24 cellular contexts compared by ENCODE assay signal in the genomic region with DNA sequence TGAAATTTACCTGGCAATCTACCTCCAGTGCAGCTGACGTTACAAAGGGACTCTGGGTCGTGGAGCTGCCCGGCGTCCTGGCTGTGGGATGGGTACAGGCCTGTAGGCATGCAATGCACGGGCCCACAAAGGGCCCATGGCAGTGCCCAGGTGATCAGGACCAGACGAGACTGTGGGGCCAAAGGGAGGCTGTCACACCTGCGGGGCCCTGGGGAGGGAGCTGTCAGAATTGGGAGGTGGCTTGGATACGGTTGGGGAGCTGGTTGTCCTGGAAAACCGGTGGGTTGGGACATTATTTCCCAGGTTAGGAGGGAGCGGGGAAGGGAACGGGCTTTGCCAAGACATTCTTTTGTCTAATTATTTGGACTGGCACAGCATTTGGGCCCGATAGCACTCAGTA.
"Had no signal": no experiment of that assay in that cellular context is flagged by ENCODE, and none has a peak within 500 bp of the region (broad histone marks: within the 10 kb centered on the region; RNA-seq: fewer than 3 reads in every experiment).

No MANE protein-coding gene starts in this region.

- H3K4me1 ChIP-seq: SJCRH30 had no signal

- H3K27me3 ChIP-seq: brain microvascular endothelial cell had no signal

- ATAC-seq: activated CD8-positive, alpha-beta memory T cell treated with anti-CD3 and anti-CD28 coated beads, Interleukin-2, amount 10 ng/mL, durations not matched to agents 7 days and 5 days; activated T-cell treated with anti-CD3 and anti-CD28 coated beads, Interleukin-2, amount 50 U/mL, for 4 hours; SK-N-SH treated with all-trans-retinoic acid at 6 μM for 48 hours had no signal

- DNase-seq: activated CD4-positive, alpha-beta T cell treated with anti-CD3 and anti-CD28 coated beads for 1 hour; activated CD4-positive, alpha-beta T cell treated with anti-CD3 and anti-CD28 coated beads, Interleukin-2, amount 10 ng/mL, durations not matched to agents 24 days and 14 days; activated CD4-positive, alpha-beta T cell treated with anti-CD3 and anti-CD28 coated beads, Interleukin-2, amount 50 U/mL, for 48 hours; activated CD8-positive, alpha-beta memory T cell treated with anti-CD3 and anti-CD28 coated beads, Interleukin-2, amount 10 ng/mL, durations not matched to agents 7 days and 5 days; activated gamma-delta T cell treated with Interleukin-2 at 50 U/mL for 16 hours; activated naive CD4-positive, alpha-beta T cell treated with anti-CD3 and anti-CD28 coated beads, Interleukin-2, amount 10 ng/mL, durations not matched to agents 7 days and 5 days; activated naive CD8-positive, alpha-beta T cell treated with anti-CD3 and anti-CD28 coated beads for 36 hours; activated T-cell treated with anti-CD3 and anti-CD28 coated beads, Interleukin-2, amount 50 U/mL, for 4 hours; brain microvascular endothelial cell; IMR-90; KBM-7; NCI-H1048; NCI-H1417; NCI-H1694; NCI-H2029; NCI-H2107; NCI-H2171 treated with DMSO at 0.1 percent for 48 hours; NCI-H226; NCI-H526; NCI-H82; Right ventricle myocardium superior; SJCRH30; SW 1271 had no signal

- H3K27ac ChIP-seq: brain microvascular endothelial cell, SJCRH30 had no signal

- H3K4me3 ChIP-seq: SJCRH30 had no signal

- H3K9me3 ChIP-seq: SJCRH30 had no signal

- H3K36me3 ChIP-seq: brain microvascular endothelial cell, SJCRH30 had no signal
